13 cellular contexts compared by ENCODE assay signal in the genomic region with DNA sequence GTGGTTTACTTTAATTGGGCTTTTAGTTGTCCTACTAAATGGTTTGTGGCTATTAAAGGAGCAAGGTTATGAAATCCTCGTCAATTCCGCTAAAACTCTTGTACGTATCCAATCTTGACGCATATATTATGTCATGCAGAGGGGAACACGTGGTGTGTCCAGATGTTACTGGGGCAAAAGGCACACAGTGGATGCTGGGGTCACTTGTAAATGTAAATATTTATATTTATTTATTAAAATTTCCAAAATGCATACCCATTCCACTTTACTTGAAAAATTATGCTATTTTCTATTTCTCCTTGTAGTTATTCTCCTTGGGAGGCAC. TPM values are rescaled to one million over a fixed set of nuclear protein-coding genes. Genes with fewer than 3 reads are reported as not detected.
DNase-seq lines count a peak whose midpoint lies in the region; ATAC-seq, FAIRE-seq and TF ChIP-seq lines count a peak whose summit lies in the region.
"Had no signal": no experiment of that assay in that cellular context is flagged by ENCODE, and none has a peak within 500 bp of the region (broad histone marks: within the 10 kb centered on the region; RNA-seq: fewer than 3 reads in every experiment).

No MANE protein-coding gene starts in this region.

- H3K4me3 ChIP-seq in left ventricle myocardium inferior (no peak overlapping the region), K562 (no peak overlapping the region)
- peak overlapping the region; percentile 21 for H3K4me3 ChIP-seq in naive thymus-derived CD4-positive, alpha-beta T cell (ENCODE audit: low read length)

- no peak for DNase-seq in left ventricle myocardium inferior
- no peak for DNase-seq in left ventricle myocardium superior
- DNase-seq in K562 (ENCODE audit: extremely low read depth in 1 of 4, low spot score in 3 of 4): no peak
- no peak for DNase-seq in naive thymus-derived CD4-positive, alpha-beta T cell
- no peak for DNase-seq in posterior cingulate gyrus
- DNase-seq in D341Med (ENCODE audit: low spot score): no peak
- DNase-seq in RCC 7860 (ENCODE audit: low spot score): no peak
- no peak for DNase-seq in NCI-H526 (lab: John Stamatoyannopoulos, UW)
- DNase-seq: BE2C; stimulated activated CD4-positive, alpha-beta T cell treated with anti-CD3 and anti-CD28 coated beads, Interleukin-4, amount 100 ng/mL, for 24 hours; stimulated activated naive CD8-positive, alpha-beta T cell treated with anti-CD3 and anti-CD28 coated beads, Interleukin-15, Interleukin-2, amounts not matched to agents 100 U/mL and 50 U/mL, for 24 hours; T-helper 9 cell had no signal

- 34% methylated on average over 5 of the region's 5 CpGs for WGBS in K562 (ENCODE audit: insufficient coverage, low coverage, missing lambda C conversion rate)

- peak overlapping the region; percentile 65 to 85 (median 77) for H3K4me3 Mint-ChIP-seq in naive thymus-derived CD4-positive, alpha-beta T cell

- H3K36me3 Mint-ChIP-seq in naive thymus-derived CD4-positive, alpha-beta T cell: peaks cover 0 to 20% (median 7%) of the 10 kb centered on the region in 5 donors

- no peak for TF ChIP-seq EP300 in K562 (IDR thresholded peaks at IDR 0.05; ENCODE audit: low read length)

- no peak overlapping the region for H3K4me2 ChIP-seq in K562 (ENCODE audit: insufficient read depth, low read length)

- POLR2A ChIA-PET in K562 (lab: Yijun Ruan, JAX): interaction anchor here (1.5 kb wide), 1 partner anchor 12 kb away, joined by 3 read pairs; no protein-coding TSS in a partner anchor
- POLR2A ChIA-PET in naive thymus-derived CD4-positive, alpha-beta T cell (lab: Charles Lee): no interaction called here

- H3K27me3 Mint-ChIP-seq in naive thymus-derived CD4-positive, alpha-beta T cell: no peaks in the 10 kb centered on the region

- no peak overlapping the region for H3K9ac ChIP-seq in K562 (ENCODE audit: insufficient read depth in 1 of 2, low read depth in 2 of 2, low read length in 2 of 2)

- H3K36me3 ChIP-seq in left ventricle myocardium inferior: no peaks in the 10 kb centered on the region
- H3K36me3 ChIP-seq in K562 (ENCODE audit: control insufficient read depth, insufficient read depth, low read length): no peaks in the 10 kb centered on the region
- H3K36me3 ChIP-seq in naive thymus-derived CD4-positive, alpha-beta T cell (ENCODE audit: control insufficient read depth in 2 of 3, insufficient read depth in 3 of 3, low read length in 3 of 3): no peaks in the 10 kb centered on the region
- H3K36me3 ChIP-seq: BE2C had no signal

- H3K4me1 Mint-ChIP-seq in naive thymus-derived CD4-positive, alpha-beta T cell: peaks cover 24 to 34% (median 29%) of the 10 kb centered on the region in 7 donors

- intact Hi-C loops in left ventricle myocardium inferior (cut with micrococcal nuclease) (no loop called here), left ventricle myocardium superior (cut with micrococcal nuclease) (no loop called here), K562 (cut with micrococcal nuclease) (no loop called here), posterior cingulate gyrus (cut with DNase I) (no loop called here)
- intact Hi-C loops in naive thymus-derived CD4-positive, alpha-beta T cell (cut with micrococcal nuclease): no loop called here

- no peaks in the 10 kb centered on the region for H3K27me3 ChIP-seq in left ventricle myocardium inferior (ENCODE audit: low read depth)
- no peaks in the 10 kb centered on the region for H3K27me3 ChIP-seq in K562 (ENCODE audit: control insufficient read depth in 2 of 2, insufficient read depth in 2 of 2, low read length in 2 of 2)
- H3K27me3 ChIP-seq in naive thymus-derived CD4-positive, alpha-beta T cell (ENCODE audit: control insufficient read depth in 2 of 2, insufficient read depth in 2 of 2, low read length in 2 of 2): no peaks in the 10 kb centered on the region
- H3K27me3 ChIP-seq: BE2C had no signal

- FAIRE-seq in K562 (lab: Jason Lieb, UNC): no peak
- FAIRE-seq in RCC 7860 (lab: Jason Lieb, UNC): no peak

- ATAC-seq in left ventricle myocardium superior (no peak), K562 (no peak)
- ATAC-seq in naive thymus-derived CD4-positive, alpha-beta T cell: no peak
- ATAC-seq: stimulated activated naive CD8-positive, alpha-beta T cell treated with anti-CD3 and anti-CD28 coated beads, Interleukin-15, Interleukin-2, amounts not matched to agents 100 U/mL and 50 U/mL, for 24 hours had no signal

- peaks cover 0 to 33% (median 15%) of the 10 kb centered on the region in 11 donors for H3K9me3 Mint-ChIP-seq in naive thymus-derived CD4-positive, alpha-beta T cell

- H3K9me3 ChIP-seq in left ventricle myocardium inferior (replicated peaks) (peaks cover 26% of the 10 kb centered on the region), K562 (replicated peaks; ENCODE audit: control insufficient read depth, insufficient read depth, low read depth, low read length) (peaks cover 3% of the 10 kb centered on the region)
- H3K9me3 ChIP-seq in naive thymus-derived CD4-positive, alpha-beta T cell (ENCODE audit: control insufficient read depth in 2 of 3, low read length in 3 of 3): peaks cover 0 to 12% (median 0%) of the 10 kb centered on the region in 3 experiments

- peaks cover 24% of the 10 kb centered on the region for H3K4me1 ChIP-seq in left ventricle myocardium inferior
- peaks cover 0 to 5% of the 10 kb centered on the region in 2 experiments; a peak in 2 of 5 replicates for H3K4me1 ChIP-seq in K562 (replicated peaks in 1 of 2; ENCODE audit: control insufficient read depth in 2 of 2, insufficient read depth in 2 of 2, low read length in 2 of 2)
- H3K4me1 ChIP-seq in naive thymus-derived CD4-positive, alpha-beta T cell (ENCODE audit: control insufficient read depth in 2 of 2, insufficient read depth in 2 of 2, low read length in 2 of 2): peaks cover 0 to 9% of the 10 kb centered on the region in 2 donors
- H3K4me1 ChIP-seq: BE2C had no signal

- no peak for TF ChIP-seq CTCF in left ventricle myocardium inferior (IDR thresholded peaks at IDR 0.05; ENCODE audit: borderline replicate concordance)
- TF ChIP-seq CTCF in K562 (IDR thresholded peaks at IDR 0.05 in 2 of 3, conservative IDR thresholded peaks at IDR 0.05 in 1 of 3; ENCODE audit: insufficient read depth in 2 of 3, low read depth in 1 of 3, low read length in 3 of 3): no peak

- H3K79me2 ChIP-seq in K562 (ENCODE audit: control insufficient read depth, insufficient read depth, low read length): no peaks in the 10 kb centered on the region

- peak overlapping the region in 7 of 9 donors; percentile 54 to 96 (median 89) for H3K27ac Mint-ChIP-seq in naive thymus-derived CD4-positive, alpha-beta T cell

- H3K27ac ChIP-seq in left ventricle myocardium inferior (replicated peaks) (peak overlapping the region; percentile 84), K562 (ENCODE audit: extremely low read depth, low read depth, low read length) (peak overlapping the region; percentile 70; the same call in 1 of the 3 replicates)
- no peak overlapping the region for H3K27ac ChIP-seq in naive thymus-derived CD4-positive, alpha-beta T cell (ENCODE audit: low read depth, low read length)

- H4K20me1 ChIP-seq in K562 (replicated peaks; ENCODE audit: control insufficient read depth, insufficient read depth, low read length): no peaks in the 10 kb centered on the region

- CTCF ChIA-PET in K562 (lab: Yijun Ruan, JAX; ENCODE audit: low intra/inter-chr PET ratio): no interaction called here
- CTCF ChIA-PET in naive thymus-derived CD4-positive, alpha-beta T cell (lab: Charles Lee): interaction anchor here (0.7 kb wide), 1 partner anchor 43 kb away, joined by 3 read pairs; no protein-coding TSS in a partner anchor

- peak overlapping the region; percentile 84 for H2AFZ ChIP-seq in K562 (ENCODE audit: low read depth, low read length)

- in situ Hi-C loops in K562 (cut with MboI): no loop called here

- H3K9me1 ChIP-seq in K562 (ENCODE audit: control insufficient read depth, insufficient read depth, low read length): no peaks in the 10 kb centered on the region

- BruUV-seq in K562 (replicated peaks; lab: Mats Ljungman, UMichigan): no TSS peak

- no peak for TF ChIP-seq RAD21 in K562 (CRISPR knock-in tag; conservative IDR thresholded peaks at IDR 0.05 in 1 of 2, IDR thresholded peaks at IDR 0.05 in 1 of 2)

- TF ChIP-seq POLR2A in K562 (conservative IDR thresholded peaks at IDR 0.05): no peak

RNA-seq across cellular contexts. Expression of a gene that starts 36.7 kb away (rescaled TPM):
- 16.7 TPM for total RNA-seq in left ventricle myocardium inferior
- total RNA-seq in left ventricle myocardium superior: 18.1 TPM
- total RNA-seq in K562 (2011; cell fraction: chromatin; rRNA removed; ENCODE audit: low replicate concordance): 0.97 and 2.0 TPM in 2 replicates
- total RNA-seq in K562 (2011; cell fraction: nucleolus; rRNA removed): 0.50 and 1.2 TPM in 2 replicates
- total RNA-seq in K562 (2011; cell fraction: nucleoplasm; rRNA removed): 1.5 and 2.1 TPM in 2 replicates
- 0.54 and 0.61 TPM in 2 replicates for total RNA-seq in K562 (2014; rRNA removed)
- total RNA-seq in K562 (2014; rRNA removed; fragmentation: Illumina TruSeq; extraction: Trizol): 0.51 and 0.54 TPM in 2 replicates
- total RNA-seq in K562 (2015; rRNA removed; fragmentation: Illumina TruSeq; extraction: Trizol): 0.38 and 0.43 TPM in 2 replicates
- 0.54 and 0.66 TPM in 2 replicates for total RNA-seq in K562 (2021)
- polyA plus RNA-seq in K562 (2011; rRNA removed): 1.2 and 2.6 TPM in 2 replicates
- polyA plus RNA-seq in K562 (2011; cell fraction: cytosol; rRNA removed): 0.54 and 1.6 TPM in 2 replicates
- polyA plus RNA-seq in K562 (2011; cell fraction: nucleus; rRNA removed): 1.5 and 4.8 TPM in 2 replicates
- polyA plus RNA-seq in K562 (2012): 0.66 and 1.3 TPM in 2 replicates
- 0.32 and 0.58 TPM in 2 replicates for polyA plus RNA-seq in K562 (2014; fragmentation: Illumina TruSeq; extraction: Trizol)
- under 1 TPM; 0.14 to 0.20 TPM for polyA plus RNA-seq in K562 (2014; fragmentation: Nextera tagmentation; extraction: Ambion mirVana)
- polyA plus RNA-seq in K562 (2014; rRNA removed): 0.37 and 0.73 TPM in 2 replicates
- polyA minus RNA-seq in K562 (2011; rRNA and poly(A)+ RNA removed): 1.4 and 1.6 TPM in 2 replicates
- 0.86 TPM in 1 of 2 replicates, not detected in the other for polyA minus RNA-seq in K562 (2011; cell fraction: cytosol; rRNA and poly(A)+ RNA removed)
- 0.54 and 2.3 TPM in 2 replicates for polyA minus RNA-seq in K562 (2011; cell fraction: nucleus; rRNA and poly(A)+ RNA removed)
- 10 to 100 TPM; 11.1 to 23.6 (median 12.0) TPM for total RNA-seq in naive thymus-derived CD4-positive, alpha-beta T cell
- polyA plus RNA-seq in naive thymus-derived CD4-positive, alpha-beta T cell: 10 to 100 TPM; 34.2 to 39.8 TPM
- total RNA-seq: G401 had no signal
